17 cellular contexts compared by ENCODE assay signal in the genomic region with DNA sequence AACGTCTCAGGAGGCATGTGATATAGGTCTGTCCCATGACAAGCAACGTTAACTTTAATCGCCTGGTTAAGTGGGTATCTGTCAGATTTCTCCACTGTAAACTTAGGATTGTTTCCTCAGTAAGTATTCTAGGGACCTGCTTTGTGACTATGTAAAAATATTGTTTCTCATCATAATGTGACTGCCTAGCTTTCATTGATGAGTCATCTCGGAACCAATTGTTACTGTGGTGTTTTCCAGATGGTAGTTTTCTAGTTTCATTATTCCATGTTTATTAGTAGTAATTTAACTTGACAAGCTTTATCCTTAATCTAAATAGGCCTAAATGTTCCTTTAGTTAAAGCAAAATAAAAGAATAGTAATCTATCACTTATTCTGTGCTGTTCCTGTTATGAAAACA. TPM values are rescaled to one million over a fixed set of nuclear protein-coding genes. Genes with fewer than 3 reads are reported as not detected.
"Had no signal": no experiment of that assay in that cellular context is flagged by ENCODE, and none has a peak within 500 bp of the region (broad histone marks: within the 10 kb centered on the region; RNA-seq: fewer than 3 reads in every experiment).

No MANE protein-coding gene starts in this region.

- H3K27me3 ChIP-seq: heart left ventricle, suprapubic skin, thyroid gland had no signal

- H3K9me3 ChIP-seq: esophagus squamous epithelium, heart left ventricle, suprapubic skin, thyroid gland had no signal

- DNase-seq: effector memory CD8-positive, alpha-beta T cell; esophagus squamous epithelium; foreskin melanocyte; heart left ventricle; hippocampal formation; natural killer cell; posterior cingulate gyrus; right cardiac atrium; small intestine; stimulated activated CD4-positive, alpha-beta T cell treated with anti-CD3 and anti-CD28 coated beads, Interleukin-12 subunit alpha, Interleukin-12 subunit beta, amount 100 ng/mL, for 4 hours; stimulated activated CD4-positive, alpha-beta T cell treated with anti-CD3 and anti-CD28 coated beads, Interleukin-2, amount 100 ng/mL, for 48 hours; stimulated activated naive CD8-positive, alpha-beta T cell treated with anti-CD3 and anti-CD28 coated beads, Interleukin-15, Interleukin-2, amounts not matched to agents 100 U/mL and 50 U/mL, for 24 hours; thyroid gland had no signal

- H3K27ac ChIP-seq: esophagus squamous epithelium, heart left ventricle, suprapubic skin, thyroid gland had no signal

- FAIRE-seq: small intestine, urothelium cell line had no signal

- ATAC-seq: effector memory CD8-positive, alpha-beta T cell; heart left ventricle; left lobe of liver; natural killer cell; right cardiac atrium; stimulated activated naive CD8-positive, alpha-beta T cell treated with anti-CD3 and anti-CD28 coated beads, Interleukin-15, Interleukin-2, amounts not matched to agents 100 U/mL and 50 U/mL, for 24 hours had no signal

- H3K4me3 ChIP-seq: esophagus squamous epithelium, heart left ventricle, suprapubic skin, thyroid gland had no signal

- H3K4me1 ChIP-seq: esophagus squamous epithelium, heart left ventricle, suprapubic skin, thyroid gland had no signal

- H3K36me3 ChIP-seq: esophagus squamous epithelium, heart left ventricle, suprapubic skin, thyroid gland had no signal

RNA-seq across cellular contexts. Expression of a gene that starts 28.2 kb away (rescaled TPM):
- total RNA-seq: neural crest cell had no signal
